12 cellular contexts compared by ENCODE assay signal in genomic region chr20:13659288-13659687, GRCh38. TPM values are rescaled to one million over a fixed set of nuclear protein-coding genes. Genes with fewer than 3 reads are reported as not detected.
A peak's percentile ranks its signal among the peaks of the same experiment; 100 is the strongest.
DNase-seq lines count a peak whose midpoint lies in the region; ATAC-seq and FAIRE-seq lines count a peak whose summit lies in the region.
"Had no signal": no experiment of that assay in that cellular context is flagged by ENCODE, and none has a peak within 500 bp of the region (broad histone marks: within the 10 kb centered on the region; RNA-seq: fewer than 3 reads in every experiment).

No MANE protein-coding gene starts in this region.

- H3K9me3 ChIP-seq in small intestine (ENCODE audit: control insufficient read depth, low read depth): no peaks in the 10 kb centered on the region
- H3K9me3 ChIP-seq: thoracic aorta had no signal

- H3K27ac ChIP-seq in small intestine (ENCODE audit: low read depth in 1 of 2, low read length in 1 of 2): no peak overlapping the region
- H3K27ac ChIP-seq: thoracic aorta had no signal

- DNase-seq in GM18507 (ENCODE audit: extremely low spot score, insufficient read length, low read depth): peak; percentile 28
- peak; percentile 42 for DNase-seq in RPMI8226
- no peak for DNase-seq in EL
- DNase-seq in SHP77 (lab: John Stamatoyannopoulos, UW): no peak
- DNase-seq in COLO829 (ENCODE audit: low spot score): no peak
- no peak for DNase-seq in small intestine
- DNase-seq: activated CD4-positive, alpha-beta T cell treated with anti-CD3 and anti-CD28 coated beads, Interleukin-2, amount 50 U/mL, for 1 hour; CD8-positive, alpha-beta T cell; naive thymus-derived CD8-positive, alpha-beta T cell had no signal

- FAIRE-seq in GM18507 (lab: Jason Lieb, UNC): peak; percentile 77
- FAIRE-seq in small intestine (lab: Jason Lieb, UNC): no peak

- no peaks in the 10 kb centered on the region for H3K36me3 ChIP-seq in small intestine (ENCODE audit: control insufficient read depth in 2 of 2, insufficient read depth in 2 of 2, low read length in 2 of 2)
- H3K36me3 ChIP-seq: thoracic aorta had no signal

- peak; percentile 95 for ATAC-seq in GM21447 (IDR thresholded peaks at IDR 0.05; ENCODE audit: unreplicated experiment)
- ATAC-seq in HG03066 (IDR thresholded peaks at IDR 0.05; ENCODE audit: low read depth, unreplicated experiment): peak; percentile 94
- ATAC-seq: CD8-positive, alpha-beta T cell had no signal

- H3K27me3 ChIP-seq in small intestine (ENCODE audit: control insufficient read depth in 2 of 2, insufficient read depth in 2 of 2, low read length in 2 of 2): no peaks in the 10 kb centered on the region

- no peak overlapping the region for H3K4me3 ChIP-seq in small intestine (ENCODE audit: low read depth in 1 of 2, low read length in 2 of 2)
- H3K4me3 ChIP-seq: thoracic aorta had no signal

- 69 to 87% (median 75%) methylated on average over 3 of the region's 3 CpGs for WGBS in small intestine, 3 donors

- no peaks in the 10 kb centered on the region for H3K4me1 ChIP-seq in small intestine (ENCODE audit: control insufficient read depth in 2 of 2, insufficient read depth in 1 of 2, low read depth in 1 of 2, low read length in 1 of 2)

RNA-seq across cellular contexts. Expression of gene TASP1, which starts 20.6 kb away (rescaled TPM):
- 1 to 10 TPM; 3.0 to 7.7 (median 3.6) TPM for polyA plus RNA-seq in small intestine

Comparison
In these comparisons a context has a peak if more than half of its experiments do, and no peak if none do; other contexts are left out.
1. DNase-seq: peak in GM18507 (single experiment) and RPMI8226 (single experiment); none in EL (single experiment), SHP77 (0 of 2), COLO829 (single experiment) and small intestine (single experiment).